Comparison of ENCODE assay signal across 30 cellular contexts in the genomic region with DNA sequence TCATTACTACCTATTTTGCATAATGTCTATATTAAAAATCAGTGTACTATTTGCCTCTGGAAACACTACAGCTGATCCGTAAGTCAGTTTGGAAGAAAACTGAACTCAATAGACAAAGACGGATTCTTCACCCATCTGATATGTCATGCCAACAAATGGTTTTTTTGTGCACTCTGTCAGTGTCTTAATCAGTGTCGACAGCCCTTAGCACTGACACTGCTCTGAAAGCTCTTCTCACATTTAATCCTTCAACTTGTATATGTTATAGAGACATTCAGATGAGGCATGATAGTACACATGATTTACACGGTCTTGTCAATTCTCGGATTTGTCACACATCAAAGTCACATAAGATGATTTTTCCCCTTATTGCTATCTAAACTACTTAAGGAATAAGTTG.
"Had no signal": no experiment of that assay in that cellular context is flagged by ENCODE, and none has a peak within 500 bp of the region (broad histone marks: within the 10 kb centered on the region; RNA-seq: fewer than 3 reads in every experiment).

No MANE protein-coding gene starts in this region.

- H3K9me3 ChIP-seq: esophagus muscularis mucosa, gastroesophageal sphincter, heart right ventricle had no signal

- ATAC-seq: activated CD4-positive, CD25-positive, alpha-beta regulatory T cell treated with anti-CD3 and anti-CD28 coated beads, Interleukin-2, amount 50 U/mL, for 24 hours; activated CD8-positive, alpha-beta T cell treated with anti-CD3 and anti-CD28 coated beads for 36 hours; activated T-cell treated with anti-CD3 and anti-CD28 coated beads, Interleukin-2, amount 50 U/mL, for 4 hours; activated T-helper 17 cell treated with anti-CD3 and anti-CD28 coated beads, Interleukin-2, amount 50 U/mL, for 72 hours; effector memory CD8-positive, alpha-beta T cell; foreskin keratinocyte; gastroesophageal sphincter; heart right ventricle; T-helper 17 cell had no signal

- H3K4me3 ChIP-seq: coronary artery, esophagus muscularis mucosa, gastroesophageal sphincter, heart right ventricle had no signal

- H3K36me3 ChIP-seq: brain microvascular endothelial cell, esophagus muscularis mucosa, gastroesophageal sphincter, heart right ventricle, WERI-Rb-1 had no signal

- H3K27me3 ChIP-seq: brain microvascular endothelial cell, esophagus muscularis mucosa, gastroesophageal sphincter, heart right ventricle had no signal

- H3K27ac ChIP-seq: brain microvascular endothelial cell, coronary artery, esophagus muscularis mucosa, foreskin keratinocyte, gastroesophageal sphincter, heart right ventricle, WERI-Rb-1 had no signal

- H3K4me1 ChIP-seq: gastroesophageal sphincter, heart right ventricle had no signal

- FAIRE-seq: astrocyte, bronchial epithelial cell had no signal

- DNase-seq: activated B cell treated with CpG ODN at 0.5 μM for 24 hours; activated CD4-positive, alpha-beta T cell treated with anti-CD3 and anti-CD28 coated beads for 48 hours; activated CD4-positive, alpha-beta T cell treated with anti-CD3 and anti-CD28 coated beads, Interleukin-2, amount 50 U/mL, for 1 hour; activated CD4-positive, alpha-beta T cell treated with anti-CD3 and anti-CD28 coated beads, Interleukin-2, amount 50 U/mL, for 48 hours; activated CD8-positive, alpha-beta memory T cell treated with anti-CD3 and anti-CD28 coated beads for 24 hours; activated CD8-positive, alpha-beta T cell treated with anti-CD3 and anti-CD28 coated beads for 36 hours; activated effector memory CD4-positive, alpha-beta T cell treated with Interleukin-2 at 50 U/mL for 16 hours; activated gamma-delta T cell treated with Interleukin-2 at 50 U/mL for 16 hours; activated naive CD4-positive, alpha-beta T cell treated with anti-CD3 and anti-CD28 coated beads, Interleukin-2, amount 50 U/mL, for 16 hours; activated naive CD4-positive, alpha-beta T cell treated with Interleukin-2 at 50 U/mL for 16 hours; activated T-cell treated with anti-CD3 and anti-CD28 coated beads, Interleukin-2, amount 50 U/mL, for 4 hours; amniotic stem cell; anterior cingulate cortex; brain microvascular endothelial cell; dermis blood vessel endothelial cell; effector CD4-positive, alpha-beta T cell; effector memory CD8-positive, alpha-beta T cell; erythroblast; foreskin keratinocyte; heart right ventricle; T-helper 17 cell; T1000; WERI-Rb-1 had no signal
